ENCODE assay signal across 1 cellular context in the genomic region with DNA sequence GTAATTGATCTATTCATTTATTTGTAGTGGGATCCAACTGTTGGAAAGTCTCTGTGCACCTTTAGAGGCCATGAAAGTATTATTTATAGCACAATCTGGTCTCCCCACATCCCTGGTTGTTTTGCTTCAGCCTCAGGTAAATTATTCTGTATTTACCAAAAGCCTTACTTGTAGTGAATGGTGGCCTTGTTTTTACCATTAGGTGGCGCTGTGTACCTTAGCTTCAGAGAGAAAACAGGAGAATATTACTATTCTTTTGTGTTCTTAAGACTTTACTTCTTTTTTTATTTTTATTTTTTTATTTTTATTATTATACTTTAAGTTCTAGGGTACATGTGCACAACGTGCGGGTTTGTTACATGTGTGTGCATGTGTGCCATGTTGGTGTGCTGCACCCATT.
A peak's percentile ranks its signal among the peaks of the same experiment; 100 is the strongest.
TF ChIP-seq lines count a peak whose summit lies in the region.

No MANE protein-coding gene starts in this region.

TF ChIP-seq in K562, 482 proteins besides CTCF, POLR2A, EP300 and RAD21:
- 0 out of 4 replicates have a peak, but pooled peaks have one; percentile 26 to 37 for TF ChIP-seq FOXK2 (conservative IDR thresholded peaks at IDR 0.05 in 1 of 2, IDR thresholded peaks at IDR 0.05 in 1 of 2; ENCODE audit: low read depth in 2 of 2)
- peak; percentile 77 for TF ChIP-seq DEAF1 (CRISPR knock-in tag; IDR thresholded peaks at IDR 0.05)
- TF ChIP-seq ZNF140 (CRISPR knock-in tag; IDR thresholded peaks at IDR 0.05) = no peak
- TF ChIP-seq TEAD2 (tag; IDR thresholded peaks at IDR 0.05) = no peak
- 0 out of 4 replicates have a peak, but pooled peaks of 1 of the 2 experiments have one; percentile 39 for TF ChIP-seq ARNT (IDR thresholded peaks at IDR 0.05)
- TF ChIP-seq SMC3 (conservative IDR thresholded peaks at IDR 0.05; ENCODE audit: insufficient read depth, low read depth, low read length) = peak; percentile 50
- TF ChIP-seq PHF8 (IDR thresholded peaks at IDR 0.05; ENCODE audit: borderline replicate concordance, low read length) = no peak
- TF ChIP-seq CHD2 (IDR thresholded peaks at IDR 0.05; ENCODE audit: low read depth, low read length) = no peak
- TF ChIP-seq KAT8 (IDR thresholded peaks at IDR 0.05; ENCODE audit: low read depth) = no peak
- TF ChIP-seq SMAD1 (IDR thresholded peaks at IDR 0.05; ENCODE audit: low read depth, low read length, partially characterized antibody) = no peak
- TF ChIP-seq DNMT1 (IDR thresholded peaks at IDR 0.05) = no peak
TF ChIP-seq in K562: peak in this region for 4.
